In the genomic region with DNA sequence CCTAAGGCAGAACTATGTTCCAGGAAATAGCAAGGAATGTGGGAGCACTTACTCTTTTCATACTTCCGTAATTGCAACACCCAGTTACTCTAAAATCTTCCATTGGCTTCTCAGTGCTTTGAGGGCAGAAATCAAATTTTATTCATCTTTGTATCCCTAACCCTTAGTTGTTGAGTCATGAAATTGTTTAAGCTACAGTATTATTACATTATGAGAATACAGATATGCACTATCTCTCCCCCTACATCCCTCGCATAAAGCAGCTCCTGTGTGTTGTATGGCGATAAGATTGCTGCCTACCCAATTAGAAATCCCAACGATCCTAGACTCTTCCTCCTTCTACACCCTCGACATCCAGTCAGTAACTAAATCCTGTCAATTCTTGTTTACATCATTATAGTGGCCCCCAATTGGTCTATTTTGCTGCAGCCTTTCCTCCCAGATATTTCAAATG, we compare ENCODE assay signal across 1 cellular context.
A peak's percentile ranks its signal among the peaks of the same experiment; 100 is the strongest.
TF ChIP-seq lines count a peak whose summit lies in the region.

No MANE protein-coding gene starts in this region.

TF ChIP-seq in K562, 482 proteins besides CTCF, POLR2A, EP300 and RAD21 (continued from another document and continues in another):
- no peak for TF ChIP-seq CLOCK (CRISPR knock-in tag; IDR thresholded peaks at IDR 0.05; ENCODE audit: borderline replicate concordance)
- no peak for TF ChIP-seq ZNF584 (CRISPR knock-in tag; IDR thresholded peaks at IDR 0.05; ENCODE audit: low read depth)
- peak; percentile 94 for TF ChIP-seq PML (IDR thresholded peaks at IDR 0.05; ENCODE audit: low read length)
- peak; percentile 53; the same call in 1 of the 2 replicates for TF ChIP-seq GATAD2B (IDR thresholded peaks at IDR 0.05; ENCODE audit: borderline replicate concordance)
- TF ChIP-seq YBX1 (IDR thresholded peaks at IDR 0.05): no peak
- TF ChIP-seq POLR3G (IDR thresholded peaks at IDR 0.05; ENCODE audit: extremely low read depth, insufficient read length, insufficient replicate concordance): no peak
- TF ChIP-seq HDAC2 (IDR thresholded peaks at IDR 0.05): peak; percentile 89
- TF ChIP-seq, protein P1, sequence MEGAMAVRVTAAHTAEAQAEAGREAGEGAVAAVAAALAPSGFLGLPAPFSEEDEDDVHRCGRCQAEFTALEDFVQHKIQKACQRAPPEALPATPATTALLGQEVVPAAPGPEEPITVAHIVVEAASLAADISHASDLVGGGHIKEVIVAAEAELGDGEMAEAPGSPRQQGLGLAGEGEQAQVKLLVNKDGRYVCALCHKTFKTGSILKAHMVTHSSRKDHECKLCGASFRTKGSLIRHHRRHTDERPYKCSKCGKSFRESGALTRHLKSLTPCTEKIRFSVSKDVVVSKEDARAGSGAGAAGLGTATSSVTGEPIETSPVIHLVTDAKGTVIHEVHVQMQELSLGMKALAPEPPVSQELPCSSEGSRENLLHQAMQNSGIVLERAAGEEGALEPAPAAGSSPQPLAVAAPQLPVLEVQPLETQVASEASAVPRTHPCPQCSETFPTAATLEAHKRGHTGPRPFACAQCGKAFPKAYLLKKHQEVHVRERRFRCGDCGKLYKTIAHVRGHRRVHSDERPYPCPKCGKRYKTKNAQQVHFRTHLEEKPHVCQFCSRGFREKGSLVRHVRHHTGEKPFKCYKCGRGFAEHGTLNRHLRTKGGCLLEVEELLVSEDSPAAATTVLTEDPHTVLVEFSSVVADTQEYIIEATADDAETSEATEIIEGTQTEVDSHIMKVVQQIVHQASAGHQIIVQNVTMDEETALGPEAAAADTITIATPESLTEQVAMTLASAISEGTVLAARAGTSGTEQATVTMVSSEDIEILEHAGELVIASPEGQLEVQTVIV (CRISPR knock-in tag; IDR thresholded peaks at IDR 0.05; ENCODE audit: borderline replicate concordance): no peak
- TF ChIP-seq CBX3 (IDR thresholded peaks at IDR 0.05; ENCODE audit: borderline replicate concordance in 1 of 2, low read length in 2 of 2): peak in 1 of 2 experiments; percentile 66; a peak in 1 of 3 replicates
- peak; percentile 43 for TF ChIP-seq PRDM10 (IDR thresholded peaks at IDR 0.05; ENCODE audit: partially characterized antibody)
- 0 out of 2 replicates have a peak, but pooled peaks have one; percentile 70 for TF ChIP-seq SMARCC2 (IDR thresholded peaks at IDR 0.05; ENCODE audit: low read depth)
- TF ChIP-seq NCOR1 (IDR thresholded peaks at IDR 0.05): peak; percentile 92
- TF ChIP-seq, protein P2, sequence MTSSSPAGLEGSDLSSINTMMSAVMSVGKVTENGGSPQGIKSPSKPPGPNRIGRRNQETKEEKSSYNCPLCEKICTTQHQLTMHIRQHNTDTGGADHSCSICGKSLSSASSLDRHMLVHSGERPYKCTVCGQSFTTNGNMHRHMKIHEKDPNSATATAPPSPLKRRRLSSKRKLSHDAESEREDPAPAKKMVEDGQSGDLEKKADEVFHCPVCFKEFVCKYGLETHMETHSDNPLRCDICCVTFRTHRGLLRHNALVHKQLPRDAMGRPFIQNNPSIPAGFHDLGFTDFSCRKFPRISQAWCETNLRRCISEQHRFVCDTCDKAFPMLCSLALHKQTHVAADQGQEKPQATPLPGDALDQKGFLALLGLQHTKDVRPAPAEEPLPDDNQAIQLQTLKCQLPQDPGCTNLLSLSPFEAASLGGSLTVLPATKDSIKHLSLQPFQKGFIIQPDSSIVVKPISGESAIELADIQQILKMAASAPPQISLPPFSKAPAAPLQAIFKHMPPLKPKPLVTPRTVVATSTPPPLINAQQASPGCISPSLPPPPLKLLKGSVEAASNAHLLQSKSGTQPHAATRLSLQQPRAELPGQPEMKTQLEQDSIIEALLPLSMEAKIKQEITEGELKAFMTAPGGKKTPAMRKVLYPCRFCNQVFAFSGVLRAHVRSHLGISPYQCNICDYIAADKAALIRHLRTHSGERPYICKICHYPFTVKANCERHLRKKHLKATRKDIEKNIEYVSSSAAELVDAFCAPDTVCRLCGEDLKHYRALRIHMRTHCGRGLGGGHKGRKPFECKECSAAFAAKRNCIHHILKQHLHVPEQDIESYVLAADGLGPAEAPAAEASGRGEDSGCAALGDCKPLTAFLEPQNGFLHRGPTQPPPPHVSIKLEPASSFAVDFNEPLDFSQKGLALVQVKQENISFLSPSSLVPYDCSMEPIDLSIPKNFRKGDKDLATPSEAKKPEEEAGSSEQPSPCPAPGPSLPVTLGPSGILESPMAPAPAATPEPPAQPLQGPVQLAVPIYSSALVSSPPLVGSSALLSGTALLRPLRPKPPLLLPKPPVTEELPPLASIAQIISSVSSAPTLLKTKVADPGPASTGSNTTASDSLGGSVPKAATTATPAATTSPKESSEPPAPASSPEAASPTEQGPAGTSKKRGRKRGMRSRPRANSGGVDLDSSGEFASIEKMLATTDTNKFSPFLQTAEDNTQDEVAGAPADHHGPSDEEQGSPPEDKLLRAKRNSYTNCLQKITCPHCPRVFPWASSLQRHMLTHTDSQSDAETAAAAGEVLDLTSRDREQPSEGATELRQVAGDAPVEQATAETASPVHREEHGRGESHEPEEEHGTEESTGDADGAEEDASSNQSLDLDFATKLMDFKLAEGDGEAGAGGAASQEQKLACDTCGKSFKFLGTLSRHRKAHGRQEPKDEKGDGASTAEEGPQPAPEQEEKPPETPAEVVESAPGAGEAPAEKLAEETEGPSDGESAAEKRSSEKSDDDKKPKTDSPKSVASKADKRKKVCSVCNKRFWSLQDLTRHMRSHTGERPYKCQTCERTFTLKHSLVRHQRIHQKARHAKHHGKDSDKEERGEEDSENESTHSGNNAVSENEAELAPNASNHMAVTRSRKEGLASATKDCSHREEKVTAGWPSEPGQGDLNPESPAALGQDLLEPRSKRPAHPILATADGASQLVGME (CRISPR knock-in tag; IDR thresholded peaks at IDR 0.05): no peak
- peak; percentile 23 to 65; a peak in 1 of 4 replicates for TF ChIP-seq ARNT (IDR thresholded peaks at IDR 0.05)
- 0 out of 2 replicates have a peak, but pooled peaks have one; percentile 43 for TF ChIP-seq DMBX1 (CRISPR knock-in tag; IDR thresholded peaks at IDR 0.05; ENCODE audit: borderline replicate concordance)
- TF ChIP-seq GATA2 (CRISPR knock-in tag; IDR thresholded peaks at IDR 0.05): 0 out of 2 replicates have a peak, but pooled peaks have one; percentile 51
- TF ChIP-seq KLF10 (CRISPR knock-in tag; IDR thresholded peaks at IDR 0.05): no peak
- TF ChIP-seq ADNP (tag; IDR thresholded peaks at IDR 0.05): no peak
- TF ChIP-seq SREBF2 (CRISPR knock-in tag; IDR thresholded peaks at IDR 0.05): no peak
- TF ChIP-seq ARID3A (IDR thresholded peaks at IDR 0.05; ENCODE audit: borderline replicate concordance, low read depth, low read length): peak; percentile 96
- TF ChIP-seq TAF9B (IDR thresholded peaks at IDR 0.05; ENCODE audit: partially characterized antibody): no peak
- peak; percentile 89 for TF ChIP-seq DPF2 (IDR thresholded peaks at IDR 0.05)
- TF ChIP-seq RCOR1 (IDR thresholded peaks at IDR 0.05; ENCODE audit: borderline replicate concordance in 1 of 2, low read depth in 2 of 2, low read length in 2 of 2): peak; percentile 57 to 99; a peak in 3 of 4 replicates
- TF ChIP-seq HDAC1 (IDR thresholded peaks at IDR 0.05): peak in 1 of 2 experiments; percentile 88; a peak in 3 of 4 replicates
- no peak for TF ChIP-seq BCL6 (CRISPR knock-in tag; IDR thresholded peaks at IDR 0.05)
- peak; percentile 12 for TF ChIP-seq MEIS2 (IDR thresholded peaks at IDR 0.05; ENCODE audit: partially characterized antibody)
- peak; percentile 27; the same call in 1 of the 2 replicates for TF ChIP-seq L3MBTL2 (IDR thresholded peaks at IDR 0.05)
- TF ChIP-seq STAT5A (IDR thresholded peaks at IDR 0.05; ENCODE audit: borderline replicate concordance, low read length): peak; percentile 88
- peak; percentile 26; the same call in 1 of the 2 replicates for TF ChIP-seq PKNOX1 (IDR thresholded peaks at IDR 0.05)
- TF ChIP-seq ZNF316 (IDR thresholded peaks at IDR 0.05): peak; percentile 84
- TF ChIP-seq ZNF695 (CRISPR knock-in tag; IDR thresholded peaks at IDR 0.05): no peak
- no peak for TF ChIP-seq SIRT6 (IDR thresholded peaks at IDR 0.05; ENCODE audit: low read depth, low read length)
- TF ChIP-seq CCNT2 (IDR thresholded peaks at IDR 0.05; ENCODE audit: borderline replicate concordance, extremely low read depth, insufficient read length, low read depth, low read length): peak; percentile 81
- no peak for TF ChIP-seq SMARCA5 (IDR thresholded peaks at IDR 0.05)
- peak; percentile 93 for TF ChIP-seq CBFA2T2 (conservative IDR thresholded peaks at IDR 0.05)
- TF ChIP-seq ETV1 (tag; conservative IDR thresholded peaks at IDR 0.05; ENCODE audit: low read depth): no peak
- peak; percentile 75 for TF ChIP-seq SMARCE1 (IDR thresholded peaks at IDR 0.05)
- TF ChIP-seq NFATC3 (IDR thresholded peaks at IDR 0.05): no peak
- TF ChIP-seq ZNF507 (tag; conservative IDR thresholded peaks at IDR 0.05): no peak
- no peak for TF ChIP-seq SETDB1 (IDR thresholded peaks at IDR 0.05; ENCODE audit: low read length)
- TF ChIP-seq LEF1 (IDR thresholded peaks at IDR 0.05): 0 out of 2 replicates have a peak, but pooled peaks have one; percentile 24
- TF ChIP-seq, protein P3, sequence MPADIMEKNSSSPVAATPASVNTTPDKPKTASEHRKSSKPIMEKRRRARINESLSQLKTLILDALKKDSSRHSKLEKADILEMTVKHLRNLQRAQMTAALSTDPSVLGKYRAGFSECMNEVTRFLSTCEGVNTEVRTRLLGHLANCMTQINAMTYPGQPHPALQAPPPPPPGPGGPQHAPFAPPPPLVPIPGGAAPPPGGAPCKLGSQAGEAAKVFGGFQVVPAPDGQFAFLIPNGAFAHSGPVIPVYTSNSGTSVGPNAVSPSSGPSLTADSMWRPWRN (IDR thresholded peaks at IDR 0.05; ENCODE audit: low read depth): peak; percentile 97
- TF ChIP-seq ELF1 (tag; IDR thresholded peaks at IDR 0.05): peak; percentile 56
- peak; percentile 75 for TF ChIP-seq HMGN3 (IDR thresholded peaks at IDR 0.05; ENCODE audit: borderline replicate concordance, extremely low read depth, insufficient read length, low read depth, low read length)
- no peak for TF ChIP-seq XRCC5 (IDR thresholded peaks at IDR 0.05; ENCODE audit: low read depth, low read length)
- peak; percentile 93 for TF ChIP-seq TAL1 (IDR thresholded peaks at IDR 0.05)
- peak; percentile 97 for TF ChIP-seq CBFA2T3 (IDR thresholded peaks at IDR 0.05)
